28 cellular contexts compared by ENCODE assay signal in the genomic region with DNA sequence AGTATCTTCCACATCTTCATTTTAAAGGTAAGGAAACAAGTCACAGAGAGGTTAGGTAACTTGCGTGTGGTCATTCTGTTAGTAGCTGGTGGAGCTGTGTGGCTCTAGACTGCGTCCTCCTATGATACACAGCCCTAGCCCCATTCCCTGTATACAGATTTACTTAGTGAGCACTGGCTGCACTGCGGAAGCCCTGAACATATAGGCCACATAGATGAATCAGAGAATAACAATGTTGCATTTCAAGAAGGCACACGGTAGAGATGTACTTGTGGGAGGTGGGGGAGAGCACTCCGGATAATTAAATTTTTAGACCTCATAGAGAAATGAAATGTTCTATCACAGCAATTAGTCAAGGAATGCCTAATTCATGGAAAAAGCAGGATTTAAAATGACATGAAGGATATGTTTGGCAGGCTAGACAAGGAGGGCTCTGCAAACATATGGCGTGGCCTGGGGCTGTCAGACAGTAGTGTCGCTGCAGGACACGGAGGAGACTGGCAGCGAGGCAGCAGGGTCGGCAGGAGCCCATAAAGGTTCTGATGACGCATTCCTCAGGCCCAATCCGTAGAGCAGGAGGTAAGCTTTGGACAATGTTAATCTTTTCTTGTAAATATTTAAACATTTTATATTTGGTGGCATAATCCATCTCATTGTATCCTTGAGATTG. TPM values are rescaled to one million over a fixed set of nuclear protein-coding genes. Genes with fewer than 3 reads are reported as not detected.
DNase-seq lines count a peak whose midpoint lies in the region; ATAC-seq and TF ChIP-seq lines count a peak whose summit lies in the region.
"Had no signal": no experiment of that assay in that cellular context is flagged by ENCODE, and none has a peak within 500 bp of the region (broad histone marks: within the 10 kb centered on the region; RNA-seq: fewer than 3 reads in every experiment).

No MANE protein-coding gene starts in this region.

- H3K36me3 ChIP-seq in Caco-2 (ENCODE audit: control insufficient read depth, insufficient read depth, low read length) (no peaks in the 10 kb centered on the region), WERI-Rb-1 (no peaks in the 10 kb centered on the region; the same call in none of the 2 replicates), mesenchymal stem cell (ENCODE audit: control insufficient read depth in 1 of 2, insufficient read depth in 2 of 2, low read depth in 1 of 2, low read length in 2 of 2) (peaks cover 3 to 46% of the 10 kb centered on the region in 2 experiments), trophoblast cell (ENCODE audit: control insufficient read depth in 1 of 2, insufficient read depth in 2 of 2, low read length in 2 of 2) (no peaks in the 10 kb centered on the region)
- H3K36me3 ChIP-seq: SJCRH30 had no signal

- H2BK5ac ChIP-seq in mesenchymal stem cell (ENCODE audit: low read depth, low read length, poor library complexity, severe bottlenecking) (no peak overlapping the region), trophoblast cell (ENCODE audit: low read depth, low read length, poor library complexity) (peak overlapping the region; percentile 57)

- H3K27ac ChIP-seq in WERI-Rb-1: peak overlapping the region; percentile 76
- no peak overlapping the region for H3K27ac ChIP-seq in mesenchymal stem cell (ENCODE audit: low read length, poor library complexity, severe bottlenecking)
- H3K27ac ChIP-seq in trophoblast cell (ENCODE audit: low read depth, low read length): peak overlapping the region; percentile 8
- H3K27ac ChIP-seq: A549, PC-9, SJCRH30 had no signal

- H2BK120ac ChIP-seq in mesenchymal stem cell (ENCODE audit: low read depth, low read length) (no peak overlapping the region), trophoblast cell (ENCODE audit: insufficient read depth, low read length, poor library complexity) (no peak overlapping the region)

- H3K18ac ChIP-seq in mesenchymal stem cell (ENCODE audit: low read depth in 1 of 2, low read length in 2 of 2) (no peak overlapping the region), trophoblast cell (ENCODE audit: low read length) (no peak overlapping the region)

- DNase-seq in Caco-2 (no peak), WERI-Rb-1 (peak; percentile 78), mesenchymal stem cell (no peak), trophoblast cell (peak; percentile 30 to 70), inferior parietal cortex (ENCODE audit: extremely low spot score) (no peak)
- DNase-seq: AML-193; C1 segment of cervical spinal cord; CD8-positive, alpha-beta T cell; DMS 273 treated with DMSO at 0.1 percent for 48 hours; DMS79; EL; Kasumi-1; MV-4-11; NCI-H1105; NCI-H1436 treated with DMSO at 0.1 percent for 48 hours; NCI-H446; NCI-H526; NCI-H82; PC-9; SJCRH30 had no signal

- H2AK5ac ChIP-seq in mesenchymal stem cell (ENCODE audit: low read length, severe bottlenecking) (no peak overlapping the region), trophoblast cell (ENCODE audit: low read length) (no peak overlapping the region)

- WGBS in mesenchymal stem cell: 93% methylated on average over 8 of the region's 12 CpGs
- no CpG with 5 or more reads among the region's 12 CpGs for WGBS in trophoblast cell (ENCODE audit: extremely low coverage, insufficient coverage, insufficient read length)

- H3K9me3 ChIP-seq in Caco-2: no peaks in the 10 kb centered on the region
- no peaks in the 10 kb centered on the region for H3K9me3 ChIP-seq in WERI-Rb-1 (ENCODE audit: severe bottlenecking)
- no peaks in the 10 kb centered on the region for H3K9me3 ChIP-seq in mesenchymal stem cell (ENCODE audit: control insufficient read depth, low read length)
- no peaks in the 10 kb centered on the region for H3K9me3 ChIP-seq in trophoblast cell (ENCODE audit: insufficient read depth, low read depth, low read length)
- H3K9me3 ChIP-seq: A549, SJCRH30 had no signal

- no peak overlapping the region for H4K12ac ChIP-seq in trophoblast cell (ENCODE audit: low read depth, low read length)

- H3K4me3 ChIP-seq in Caco-2 (ENCODE audit: low read depth, low read length) (no peak overlapping the region), WERI-Rb-1 (ENCODE audit: low read depth, low read length) (peak overlapping the region; percentile 45), mesenchymal stem cell (ENCODE audit: insufficient read depth in 1 of 2, low read depth in 1 of 2, low read length in 2 of 2) (no peak overlapping the region), trophoblast cell (ENCODE audit: low read depth, low read length) (no peak overlapping the region)
- H3K4me3 ChIP-seq: A549, K562, PC-9, SJCRH30 had no signal

- H2AFZ ChIP-seq in mesenchymal stem cell (ENCODE audit: low read depth, low read length) (no peak overlapping the region), trophoblast cell (ENCODE audit: insufficient read depth, low read length, poor library complexity) (no peak overlapping the region)
- H2AFZ ChIP-seq: PC-9 had no signal

- H3K36me3 Mint-ChIP-seq in Caco-2 (ENCODE audit: insufficient read depth, unreplicated experiment): peaks cover 6% of the 10 kb centered on the region

- CTCF ChIA-PET in Caco-2 (lab: Charles Lee): no interaction called here

- no peak overlapping the region for H2BK15ac ChIP-seq in mesenchymal stem cell (ENCODE audit: low read depth, poor library complexity, severe bottlenecking)

- no peaks in the 10 kb centered on the region for H3K79me2 ChIP-seq in trophoblast cell (ENCODE audit: control insufficient read depth, insufficient read depth, low read length, poor library complexity)

- no peak overlapping the region for H4K91ac ChIP-seq in mesenchymal stem cell (ENCODE audit: low read length)
- H4K91ac ChIP-seq in trophoblast cell (ENCODE audit: low read depth, low read length): no peak overlapping the region

- no peak for ATAC-seq in GM21515 (IDR thresholded peaks at IDR 0.05; ENCODE audit: unreplicated experiment)
- no peak for ATAC-seq in GM21786 (IDR thresholded peaks at IDR 0.05; ENCODE audit: unreplicated experiment)
- ATAC-seq: A549; CD8-positive, alpha-beta T cell; HepG2; K562; Right ventricle myocardium inferior; SK-N-SH treated with all-trans-retinoic acid at 6 μM for 48 hours had no signal

- H3K4me1 ChIP-seq in Caco-2 (peaks cover 7% of the 10 kb centered on the region; the same call in 1 of the 2 replicates), mesenchymal stem cell (ENCODE audit: control insufficient read depth, insufficient read depth, low read depth, low read length) (peaks cover 3% of the 10 kb centered on the region), trophoblast cell (ENCODE audit: control insufficient read depth in 1 of 2, insufficient read depth in 2 of 2, low read length in 2 of 2) (peaks cover 5 to 7% of the 10 kb centered on the region in 2 experiments)
- H3K4me1 ChIP-seq: A549, SJCRH30 had no signal

- H3K4ac ChIP-seq in mesenchymal stem cell (ENCODE audit: low read depth in 1 of 2, low read length in 2 of 2): no peak overlapping the region
- H3K4ac ChIP-seq in trophoblast cell (ENCODE audit: low read depth, low read length): no peak overlapping the region

- no peaks in the 10 kb centered on the region for H3K27me3 Mint-ChIP-seq in Caco-2 (ENCODE audit: insufficient read depth, unreplicated experiment)

- H3K79me1 ChIP-seq in mesenchymal stem cell (replicated peaks; ENCODE audit: low read length, poor library complexity, severe bottlenecking) (peaks cover 15% of the 10 kb centered on the region), trophoblast cell (ENCODE audit: low read length) (no peaks in the 10 kb centered on the region)

- no peak overlapping the region for H3K9ac ChIP-seq in mesenchymal stem cell (ENCODE audit: low read length)
- no peak overlapping the region for H3K9ac ChIP-seq in trophoblast cell (ENCODE audit: low read length)

- no peaks in the 10 kb centered on the region for H3K27me3 ChIP-seq in Caco-2 (replicated peaks; ENCODE audit: control insufficient read depth, insufficient read depth, low read length)
- no peaks in the 10 kb centered on the region for H3K27me3 ChIP-seq in WERI-Rb-1 (ENCODE audit: insufficient read depth, low read depth, severe bottlenecking)
- no peaks in the 10 kb centered on the region for H3K27me3 ChIP-seq in mesenchymal stem cell (ENCODE audit: control insufficient read depth in 1 of 2, insufficient read depth in 1 of 2, low read length in 2 of 2)
- no peaks in the 10 kb centered on the region for H3K27me3 ChIP-seq in trophoblast cell (ENCODE audit: insufficient read depth, low read length)
- H3K27me3 ChIP-seq: SJCRH30 had no signal

- no peak overlapping the region for H3K4me3 Mint-ChIP-seq in Caco-2 (ENCODE audit: unreplicated experiment)
- H3K4me3 Mint-ChIP-seq: CD8-positive, alpha-beta T cell; H9 had no signal

- POLR2A ChIA-PET in Caco-2 (lab: Charles Lee): no interaction called here

- H3K27ac Mint-ChIP-seq in Caco-2 (ENCODE audit: unreplicated experiment): peak overlapping the region; percentile 37
- H3K27ac Mint-ChIP-seq: CD8-positive, alpha-beta T cell had no signal

- H4K8ac ChIP-seq in mesenchymal stem cell (ENCODE audit: low read length) (peak overlapping the region; percentile 12), trophoblast cell (ENCODE audit: low read depth, low read length) (no peak overlapping the region)

- no TSS peak for BruUV-seq in Caco-2 (replicated peaks; lab: Mats Ljungman, UMichigan)

- intact Hi-C loops in Caco-2 (cut with micrococcal nuclease; ENCODE audit: unreplicated experiment): loop anchor here (5.0 kb wide), 1 partner anchor 90 kb away; no protein-coding TSS in a partner anchor

- H3K9me3 Mint-ChIP-seq in Caco-2 (ENCODE audit: unreplicated experiment): no peaks in the 10 kb centered on the region
- H3K9me3 Mint-ChIP-seq: CD8-positive, alpha-beta T cell; H9 had no signal

- H3K4me2 ChIP-seq in mesenchymal stem cell (ENCODE audit: low read length, poor library complexity, severe bottlenecking) (no peak overlapping the region), trophoblast cell (ENCODE audit: low read length) (peak overlapping the region; percentile 2)
- H3K4me2 ChIP-seq: A549, PC-9 had no signal

- H3K23ac ChIP-seq in mesenchymal stem cell (ENCODE audit: low read length in 2 of 2) (no peak overlapping the region), trophoblast cell (ENCODE audit: low read length) (no peak overlapping the region)

- H3K14ac ChIP-seq in mesenchymal stem cell (ENCODE audit: low read length in 2 of 2) (no peak overlapping the region), trophoblast cell (ENCODE audit: low read length) (peak overlapping the region; percentile 40)

- peaks cover 16% of the 10 kb centered on the region for H3K4me1 Mint-ChIP-seq in Caco-2 (ENCODE audit: low read depth, unreplicated experiment)

- no peak overlapping the region for H2BK12ac ChIP-seq in mesenchymal stem cell (ENCODE audit: low read length in 2 of 2)
- H2BK12ac ChIP-seq in trophoblast cell (ENCODE audit: low read length): peak overlapping the region; percentile 77

- TF ChIP-seq CTCF in Caco-2 (IDR thresholded peaks at IDR 0.05; ENCODE audit: insufficient read depth in 1 of 2, low read depth in 1 of 2, low read length in 1 of 2, severe bottlenecking in 1 of 2, unreplicated experiment in 1 of 2) (no peak), WERI-Rb-1 (IDR thresholded peaks at IDR 0.05; ENCODE audit: low read depth, low read length) (no peak)

RNA-seq across cellular contexts. Expression of a gene that starts 29.5 kb away (rescaled TPM):
- 25.7 and 26.6 TPM in 2 replicates for total RNA-seq in Caco-2 (2022)
- polyA plus RNA-seq in mesenchymal stem cell (2013, experiment 1 of 2): 14.3 TPM
- 15.3 TPM for polyA plus RNA-seq in mesenchymal stem cell (2013, experiment 2 of 2)
- 5.8 and 7.1 TPM in 2 replicates for polyA plus RNA-seq in trophoblast cell (2013)

Comparison
In these comparisons a context has a peak if more than half of its experiments do, and no peak if none do; other contexts are left out.
1. DNase-seq: peak in WERI-Rb-1 (single experiment) and trophoblast cell (2 of 2); none in Caco-2 (0 of 2), mesenchymal stem cell (single experiment) and inferior parietal cortex (single experiment).